Comparison of ENCODE assay signal across 1 cellular context in genomic region chr14:24241829-24242443, GRCh38.
TF ChIP-seq lines count a peak whose summit lies in the region.

No MANE protein-coding gene starts in this region.

TF ChIP-seq in GM23338, 12 proteins besides CTCF, POLR2A, EP300 and RAD21 (continued from another document):
- TF ChIP-seq POLR2AphosphoS5 (IDR thresholded peaks at IDR 0.05; ENCODE audit: low read depth) = no peak
- no peak for TF ChIP-seq STAT1 (IDR thresholded peaks at IDR 0.05; ENCODE audit: unreplicated experiment)
- no peak for TF ChIP-seq ZNF331 (CRISPR knock-in tag; IDR thresholded peaks at IDR 0.05; ENCODE audit: low read depth)
- no peak for TF ChIP-seq REST (IDR thresholded peaks at IDR 0.05; ENCODE audit: unreplicated experiment)
- no peak for TF ChIP-seq EZH2phosphoT487 (IDR thresholded peaks at IDR 0.05; ENCODE audit: unreplicated experiment)
- TF ChIP-seq ZNF462 (CRISPR knock-in tag; IDR thresholded peaks at IDR 0.05) = no peak
- no peak for TF ChIP-seq EZH2 (IDR thresholded peaks at IDR 0.05; ENCODE audit: low read depth, unreplicated experiment)
TF ChIP-seq in GM23338: peak in this region for 0.
